ENCODE assay signal across 24 cellular contexts in genomic region chr17:73750975-73751374, GRCh38.
DNase-seq lines count a peak whose midpoint lies in the region; ATAC-seq and TF ChIP-seq lines count a peak whose summit lies in the region.
"Had no signal": no experiment of that assay in that cellular context is flagged by ENCODE, and none has a peak within 500 bp of the region (broad histone marks: within the 10 kb centered on the region; RNA-seq: fewer than 3 reads in every experiment).

No MANE protein-coding gene starts in this region.

- BruUV-seq in mammary epithelial cell (replicated peaks; lab: Mats Ljungman, UMichigan), result no TSS peak

- H2AFZ ChIP-seq in mammary epithelial cell (ENCODE audit: low read depth, low read length), result no peak overlapping the region

- in situ Hi-C loops in mammary epithelial cell (cut with MboI; ENCODE audit: low sequenced_read_pairs in 2 of 2), result no loop called here

- CTCF ChIA-PET in activated naive CD4-positive, alpha-beta T cell treated with anti-CD3 and anti-CD28 coated beads for 36 hours (lab: Charles Lee), result no interaction called here
- CTCF ChIA-PET in mammary epithelial cell (lab: Charles Lee; ENCODE audit: low non-redundant PET), result no interaction called here

- H3K4me2 ChIP-seq in mammary epithelial cell (ENCODE audit: insufficient read depth, low read depth, low read length), result no peak overlapping the region
- H3K4me2 ChIP-seq: smooth muscle cell had no signal

- H3K27me3 ChIP-seq in BE2C (no peaks in the 10 kb centered on the region), WERI-Rb-1 (ENCODE audit: insufficient read depth, low read depth, severe bottlenecking) (no peaks in the 10 kb centered on the region), right lobe of liver (no peaks in the 10 kb centered on the region), mammary epithelial cell (ENCODE audit: insufficient read depth, low read length) (no peaks in the 10 kb centered on the region)
- H3K27me3 ChIP-seq: uterus had no signal

- no peaks in the 10 kb centered on the region for H3K9me3 Mint-ChIP-seq in activated naive CD4-positive, alpha-beta T cell treated with anti-CD3 and anti-CD28 coated beads for 36 hours
- H3K9me3 Mint-ChIP-seq: IgD-negative memory B cell; stimulated activated memory B cell treated with anti-CD40 and anti-IgM and Interleukin-4, amounts not matched to agents 10 μg/mL and 1 μg/mL and 100 μg/mL, for 72 hours had no signal

- H3K9me3 ChIP-seq in BE2C, result no peaks in the 10 kb centered on the region
- H3K9me3 ChIP-seq in WERI-Rb-1 (ENCODE audit: severe bottlenecking), result no peaks in the 10 kb centered on the region
- H3K9me3 ChIP-seq in right lobe of liver, result no peaks in the 10 kb centered on the region
- no peaks in the 10 kb centered on the region for H3K9me3 ChIP-seq in mammary epithelial cell (replicated peaks; ENCODE audit: insufficient read depth, low read length)
- H3K9me3 ChIP-seq: uterus had no signal

- 62% methylated on average over 6 of the region's 7 CpGs for WGBS in right lobe of liver (ENCODE audit: insufficient coverage, low coverage, low lambda C conversion rate, missing lambda C conversion rate)
- 67% methylated on average over 6 of the region's 7 CpGs for WGBS in mammary epithelial cell (ENCODE audit: low coverage, missing lambda C conversion rate)

- DNase-seq in BE2C (peak; percentile 61), DMS153 (lab: John Stamatoyannopoulos, UW) (peak; percentile 15), WERI-Rb-1 (peak; percentile 70), right lobe of liver (peak; percentile 51 to 89 (median 83)), NCI-H1930 (lab: John Stamatoyannopoulos, UW) (no peak), mammary epithelial cell (no peak)
- DNase-seq in activated naive CD4-positive, alpha-beta T cell treated with anti-CD3 and anti-CD28 coated beads for 36 hours, result no peak
- DNase-seq: activated CD4-positive, alpha-beta T cell treated with anti-CD3 and anti-CD28 coated beads, Interleukin-2, amount 50 U/mL, for 4 hours; activated CD4-positive, CD25-positive, alpha-beta regulatory T cell; activated effector memory CD4-positive, alpha-beta T cell treated with anti-CD3 and anti-CD28 coated beads, Interleukin-2, amount 50 U/mL, for 16 hours; C1 segment of cervical spinal cord; Calu3; cerebellar nuclear complex; glutamatergic neuron; naive thymus-derived CD4-positive, alpha-beta T cell; NCI-H774; occipital lobe; Right ventricle myocardium superior; T1000; uterus had no signal

- H3K27me3 Mint-ChIP-seq in activated naive CD4-positive, alpha-beta T cell treated with anti-CD3 and anti-CD28 coated beads for 36 hours (ENCODE audit: low read depth), result no peaks in the 10 kb centered on the region
- H3K27me3 Mint-ChIP-seq: IgD-negative memory B cell; naive thymus-derived CD4-positive, alpha-beta T cell had no signal

- no peaks in the 10 kb centered on the region for H4K20me1 ChIP-seq in mammary epithelial cell (ENCODE audit: insufficient read depth, low read length)

- H3K27ac ChIP-seq in WERI-Rb-1 (peak overlapping the region; percentile 43), right lobe of liver (no peak overlapping the region), mammary epithelial cell (ENCODE audit: insufficient read depth, low read depth, low read length) (no peak overlapping the region)
- H3K27ac ChIP-seq: uterus had no signal

- TF ChIP-seq CTCF in BE2C (IDR thresholded peaks at IDR 0.05; ENCODE audit: low read depth, low read length) (no peak), WERI-Rb-1 (IDR thresholded peaks at IDR 0.05; ENCODE audit: low read depth, low read length) (no peak), right lobe of liver (IDR thresholded peaks at IDR 0.05) (no peak), mammary epithelial cell (conservative IDR thresholded peaks at IDR 0.05 in 1 of 2, IDR thresholded peaks at IDR 0.05 in 1 of 2; ENCODE audit: extremely low read depth in 1 of 2, insufficient read depth in 1 of 2, low read depth in 1 of 2, low read length in 2 of 2) (no peak)

- no peak overlapping the region for H3K4me3 Mint-ChIP-seq in activated naive CD4-positive, alpha-beta T cell treated with anti-CD3 and anti-CD28 coated beads for 36 hours
- H3K4me3 Mint-ChIP-seq: IgD-negative memory B cell; naive thymus-derived CD4-positive, alpha-beta T cell; stimulated activated memory B cell treated with anti-CD40 and anti-IgM and Interleukin-4, amounts not matched to agents 10 μg/mL and 1 μg/mL and 100 μg/mL, for 72 hours had no signal

- H3K27ac Mint-ChIP-seq in activated naive CD4-positive, alpha-beta T cell treated with anti-CD3 and anti-CD28 coated beads for 36 hours, result no peak overlapping the region
- H3K27ac Mint-ChIP-seq: stimulated activated memory B cell treated with anti-CD40 and anti-IgM and Interleukin-4, amounts not matched to agents 10 μg/mL and 1 μg/mL and 100 μg/mL, for 72 hours had no signal

- H3K4me3 ChIP-seq in BE2C (ENCODE audit: low read depth, low read length) (no peak overlapping the region), WERI-Rb-1 (ENCODE audit: low read depth, low read length) (no peak overlapping the region), right lobe of liver (no peak overlapping the region), mammary epithelial cell (replicated peaks in 1 of 3; ENCODE audit: insufficient read depth in 1 of 3, low read depth in 2 of 3, low read length in 3 of 3) (no peak overlapping the region)
- H3K4me3 ChIP-seq: smooth muscle cell, uterus had no signal

- no peaks in the 10 kb centered on the region for H3K79me2 ChIP-seq in mammary epithelial cell (ENCODE audit: insufficient read depth, low read length)

- H3K36me3 ChIP-seq in BE2C (no peaks in the 10 kb centered on the region), WERI-Rb-1 (peaks cover 65% of the 10 kb centered on the region), right lobe of liver (no peaks in the 10 kb centered on the region), mammary epithelial cell (ENCODE audit: insufficient read depth, low read length) (no peaks in the 10 kb centered on the region)
- H3K36me3 ChIP-seq: uterus had no signal

- ATAC-seq in right lobe of liver, result peak; percentile 66 to 94 (median 84)
- ATAC-seq: HCT116; naive thymus-derived CD4-positive, alpha-beta T cell; stimulated activated memory B cell treated with anti-CD40 and anti-IgM and Interleukin-4, amounts not matched to agents 10 μg/mL and 1 μg/mL and 100 μg/mL, for 72 hours had no signal

- intact Hi-C loops in right lobe of liver (cut with DNase I) (no loop called here), mammary epithelial cell (cut with micrococcal nuclease) (no loop called here)
- intact Hi-C loops in activated naive CD4-positive, alpha-beta T cell treated with anti-CD3 and anti-CD28 coated beads for 36 hours (cut with micrococcal nuclease), result no loop called here

- H3K9ac ChIP-seq in mammary epithelial cell (ENCODE audit: insufficient read depth, low read length), result no peak overlapping the region

- H3K4me1 ChIP-seq in BE2C (peaks cover 3% of the 10 kb centered on the region; the same call in 1 of the 2 replicates), right lobe of liver (peaks cover 0 to 13% (median 0%) of the 10 kb centered on the region in 4 donors), mammary epithelial cell (ENCODE audit: insufficient read depth, low read length) (no peaks in the 10 kb centered on the region)
- H3K4me1 ChIP-seq: uterus had no signal

- no peaks in the 10 kb centered on the region for H3K36me3 Mint-ChIP-seq in activated naive CD4-positive, alpha-beta T cell treated with anti-CD3 and anti-CD28 coated beads for 36 hours (ENCODE audit: low read depth)
- H3K36me3 Mint-ChIP-seq: IgD-negative memory B cell; naive thymus-derived CD4-positive, alpha-beta T cell; stimulated activated memory B cell treated with anti-CD40 and anti-IgM and Interleukin-4, amounts not matched to agents 10 μg/mL and 1 μg/mL and 100 μg/mL, for 72 hours had no signal

- no peaks in the 10 kb centered on the region for H3K4me1 Mint-ChIP-seq in activated naive CD4-positive, alpha-beta T cell treated with anti-CD3 and anti-CD28 coated beads for 36 hours (ENCODE audit: low read depth)
- H3K4me1 Mint-ChIP-seq: IgD-negative memory B cell; stimulated activated memory B cell treated with anti-CD40 and anti-IgM and Interleukin-4, amounts not matched to agents 10 μg/mL and 1 μg/mL and 100 μg/mL, for 72 hours had no signal

- dilution Hi-C loops in mammary epithelial cell (cut with HindIII; ENCODE audit: low sequenced_read_pairs), result no loop called here

- no peak for TF ChIP-seq POLR2A in right lobe of liver (IDR thresholded peaks at IDR 0.05)

Comparison
In these comparisons a context has a peak if more than half of its experiments do, and no peak if none do; other contexts are left out.
1. DNase-seq: peak in BE2C (single experiment), DMS153 (single experiment), WERI-Rb-1 (single experiment) and right lobe of liver (3 of 3); none in NCI-H1930 (0 of 2), activated naive CD4-positive, alpha-beta T cell treated with anti-CD3 and anti-CD28 coated beads for 36 hours (single experiment) and mammary epithelial cell (single experiment).